In the genomic region with DNA sequence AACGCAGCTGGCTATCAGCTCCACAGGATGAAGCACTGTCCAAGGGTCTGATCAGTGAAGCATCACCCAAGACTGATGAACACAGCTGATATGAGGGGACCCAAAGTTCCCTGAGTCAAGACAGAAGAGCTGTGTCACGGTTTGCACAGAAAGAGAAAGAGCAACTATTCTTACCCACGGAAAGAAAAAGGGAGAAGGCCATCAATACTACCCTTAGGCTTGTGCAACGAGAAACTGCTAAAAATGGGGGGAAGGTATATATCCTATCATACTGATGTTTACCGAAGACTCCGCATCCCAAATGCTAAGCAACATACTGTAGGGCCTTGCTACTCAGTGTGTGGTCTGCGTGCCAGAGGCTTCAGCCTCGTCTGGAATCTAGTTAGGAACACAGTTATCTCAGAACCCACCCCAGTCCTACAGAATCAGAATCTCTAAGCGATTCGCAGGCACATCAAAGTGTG, we compare ENCODE assay signal across 6 cellular contexts. TPM values are rescaled to one million over a fixed set of nuclear protein-coding genes. Genes with fewer than 3 reads are reported as not detected.
A peak's percentile ranks its signal among the peaks of the same experiment; 100 is the strongest.
DNase-seq lines count a peak whose midpoint lies in the region; ATAC-seq, FAIRE-seq and TF ChIP-seq lines count a peak whose summit lies in the region.

No MANE protein-coding gene starts in this region.

- WGBS in pancreas, 2 donors = 1% methylated on average over 10 of the region's 10 CpGs

- H3K9me3 ChIP-seq in pancreas = no peaks in the 10 kb centered on the region

- H3K27me3 ChIP-seq in pancreas = no peaks in the 10 kb centered on the region

- no peaks in the 10 kb centered on the region for H3K36me3 ChIP-seq in pancreas

- intact Hi-C loops in pancreas (cut with DNase I) = no loop called here

- H3K27ac ChIP-seq in cingulate gyrus (ENCODE audit: low read depth, low read length) (peak overlapping the region; percentile 26), pancreas (peak overlapping the region in 3 of 4 donors; percentile 63 to 77 (median 70))

- peaks cover 14 to 24% (median 17%) of the 10 kb centered on the region in 3 donors for H3K4me1 ChIP-seq in pancreas

- no peak for FAIRE-seq in pancreas (lab: Jason Lieb, UNC)

- peak; percentile 49 to 57 for ATAC-seq in activated CD4-positive, CD25-positive, alpha-beta regulatory T cell treated with anti-CD3 and anti-CD28 coated beads, Interleukin-2, amount 50 U/mL, for 24 hours
- peak in 2 of 4 donors; percentile 0 to 2 for ATAC-seq in pancreas
- no peak for ATAC-seq in HG03342 (IDR thresholded peaks at IDR 0.05; ENCODE audit: unreplicated experiment)

- TF ChIP-seq CTCF in pancreas (IDR thresholded peaks at IDR 0.05) = no peak

- no peak for DNase-seq in activated CD4-positive, CD25-positive, alpha-beta regulatory T cell treated with anti-CD3 and anti-CD28 coated beads, Interleukin-2, amount 50 U/mL, for 72 hours
- DNase-seq in pancreas = no peak
- DNase-seq in retina = no peak

- H3K4me3 ChIP-seq in pancreas = peak overlapping the region; percentile 70 to 98 (median 88)

RNA-seq across cellular contexts. Expression of gene FASTKD5, which starts 0.7 kb away (rescaled TPM):
- 1 to 10 TPM; 2.7 to 7.6 (median 4.0) TPM for total RNA-seq in pancreas
- 1 to 10 TPM; 2.9 to 6.6 TPM for polyA plus RNA-seq in pancreas

RNA-seq across cellular contexts. Expression of gene UBOX5, which starts 0.7 kb away (rescaled TPM):
- total RNA-seq in pancreas = 1 to 10 TPM; 2.3 to 4.2 (median 3.5) TPM
- 1 to 10 TPM; 3.7 to 4.0 TPM for polyA plus RNA-seq in pancreas

RNA-seq across cellular contexts. Expression of gene LZTS3, which starts 14.3 kb away (rescaled TPM):
- 10 to 100 TPM; 17.5 to 18.9 (median 18.3) TPM for total RNA-seq in pancreas
- polyA plus RNA-seq in pancreas = 10 to 100 TPM; 20.3 to 30.5 TPM

RNA-seq across cellular contexts. Expression of gene DDRGK1, which starts 45.5 kb away (rescaled TPM):
- total RNA-seq in pancreas = 10 to 100 TPM; 42.0 to 52.8 (median 48.1) TPM
- polyA plus RNA-seq in pancreas = 10 to 100 TPM; 46.1 to 50.0 TPM

RNA-seq across cellular contexts. Expression of gene ITPA, which starts 50.3 kb away (rescaled TPM):
- total RNA-seq in pancreas = 10 to 100 TPM; 14.2 to 29.9 (median 23.1) TPM
- 100 to 1,000 TPM in 1 of 2 donors, 10 to 100 TPM in 1; 90.4 to 111 TPM for polyA plus RNA-seq in pancreas
